ENCODE assay signal across 32 cellular contexts in the genomic region with DNA sequence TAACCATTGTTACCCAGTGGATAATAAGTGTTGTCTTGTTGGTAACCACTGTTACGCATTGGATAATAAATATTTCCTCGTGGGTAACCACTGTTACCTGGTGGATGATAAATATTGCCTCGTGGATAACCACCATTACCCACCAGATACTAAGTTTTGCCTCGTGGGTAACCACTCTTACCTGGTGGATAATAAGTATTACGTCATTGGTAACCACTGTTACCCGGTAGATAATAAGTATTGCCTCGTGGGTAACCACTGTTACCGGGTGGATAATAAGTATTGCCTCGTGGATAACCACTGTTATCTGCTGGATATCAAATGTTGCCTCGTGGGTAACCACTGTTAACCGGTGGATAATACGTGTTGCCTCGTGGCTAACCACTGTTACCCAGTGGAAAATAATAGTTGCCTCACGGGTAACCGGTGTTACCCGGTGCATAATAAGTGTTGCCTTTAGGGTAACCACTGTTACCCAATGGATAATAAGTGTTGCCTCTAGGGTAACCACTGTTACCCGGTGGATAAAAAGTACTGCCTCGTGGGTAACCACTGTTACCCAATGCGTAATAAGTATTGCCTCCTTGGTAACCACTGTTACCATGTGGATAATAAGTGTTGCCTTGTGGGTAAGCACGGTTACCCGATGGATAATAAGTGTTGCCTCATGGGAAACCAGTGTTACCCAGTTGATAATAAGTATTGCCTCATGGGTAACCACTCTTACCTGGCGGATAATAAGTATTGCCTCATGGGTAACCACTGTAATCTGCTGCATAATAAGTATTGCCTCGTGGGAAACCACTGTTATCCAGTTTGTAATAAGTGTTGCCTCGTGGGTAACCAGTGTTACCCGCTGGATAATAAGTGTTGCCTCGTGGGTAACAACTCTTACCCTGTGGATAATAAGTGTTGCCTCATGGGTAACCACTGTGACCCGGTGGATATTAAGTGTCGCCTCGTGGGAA. TPM values are rescaled to one million over a fixed set of nuclear protein-coding genes. Genes with fewer than 3 reads are reported as not detected.
"Had no signal": no experiment of that assay in that cellular context is flagged by ENCODE, and none has a peak within 500 bp of the region (broad histone marks: within the 10 kb centered on the region; RNA-seq: fewer than 3 reads in every experiment).

No MANE protein-coding gene starts in this region.

- DNase-seq: activated CD4-positive, alpha-beta memory T cell treated with anti-CD3 and anti-CD28 coated beads for 36 hours; activated CD4-positive, alpha-beta T cell treated with anti-CD3 and anti-CD28 coated beads, Interleukin-2, amount 50 U/mL, for 1 hour; activated CD8-positive, alpha-beta memory T cell treated with anti-CD3 and anti-CD28 coated beads, Interleukin-2, amount 50 U/mL, for 4 hours; activated gamma-delta T cell treated with Interleukin-2 at 50 U/mL for 16 hours; activated naive CD4-positive, alpha-beta T cell treated with anti-CD3 and anti-CD28 coated beads for 36 hours; activated T-cell treated with anti-CD3 and anti-CD28 coated beads for 4 hours; activated T-cell treated with anti-CD3 and anti-CD28 coated beads, Interleukin-2, amount 50 U/mL, for 4 hours; adrenal gland; body of pancreas; Karpas-422; MM.1S; MV-4-11; NCI-H1092; NCI-H1436 treated with DMSO at 0.1 percent for 48 hours; NCI-H1694 treated with DMSO at 0.1 percent for 48 hours; NCI-H2029; NCI-H345; NCI-H524 treated with DMSO at 0.1 percent for 48 hours; SHP77; SJCRH30; T1000 had no signal

- H3K27me3 ChIP-seq: adrenal gland, body of pancreas, breast epithelium, SJCRH30 had no signal

- H3K36me3 Mint-ChIP-seq: activated CD4-positive, alpha-beta memory T cell treated with anti-CD3 and anti-CD28 coated beads for 36 hours; activated naive CD4-positive, alpha-beta T cell treated with anti-CD3 and anti-CD28 coated beads, Interleukin-2, amount 50 U/mL, for 72 hours had no signal

- H3K9me3 ChIP-seq: adrenal gland, body of pancreas, breast epithelium, SJCRH30 had no signal

- H3K4me3 Mint-ChIP-seq: activated CD4-positive, alpha-beta memory T cell treated with anti-CD3 and anti-CD28 coated beads for 36 hours; activated naive CD4-positive, alpha-beta T cell treated with anti-CD3 and anti-CD28 coated beads for 36 hours; activated T-cell treated with anti-CD3 and anti-CD28 coated beads, Interleukin-2, amount 50 U/mL, for 4 hours; activated T-helper 1 cell treated with anti-CD3 and anti-CD28 coated beads, Interleukin-12 subunit alpha, Interleukin-12 subunit beta, Interleukin-2, Interleukin-4 antibody, amounts not matched to agents 30 ng/mL and 10 ng/mL and 1 ng/mL, durations not matched to agents 14 hours and 24 hours and 36 hours had no signal

- H3K9me3 Mint-ChIP-seq: activated naive CD4-positive, alpha-beta T cell treated with anti-CD3 and anti-CD28 coated beads for 36 hours; activated naive CD4-positive, alpha-beta T cell treated with anti-CD3 and anti-CD28 coated beads, Interleukin-2, amount 50 U/mL, for 72 hours; activated T-cell treated with anti-CD3 and anti-CD28 coated beads, Interleukin-2, amount 50 U/mL, for 4 hours had no signal

- H3K27ac Mint-ChIP-seq: activated CD4-positive, alpha-beta memory T cell treated with anti-CD3 and anti-CD28 coated beads for 36 hours; activated naive CD4-positive, alpha-beta T cell treated with anti-CD3 and anti-CD28 coated beads for 36 hours; activated naive CD4-positive, alpha-beta T cell treated with anti-CD3 and anti-CD28 coated beads, Interleukin-2, amount 50 U/mL, for 72 hours; activated T-helper 1 cell treated with anti-CD3 and anti-CD28 coated beads, Interleukin-12 subunit alpha, Interleukin-12 subunit beta, Interleukin-2, Interleukin-4 antibody, amounts not matched to agents 30 ng/mL and 10 ng/mL and 1 ng/mL, durations not matched to agents 14 hours and 24 hours and 36 hours had no signal

- H3K27ac ChIP-seq: adrenal gland, body of pancreas, breast epithelium, SJCRH30, SK-N-MC had no signal

- H3K27me3 Mint-ChIP-seq: activated CD4-positive, alpha-beta memory T cell treated with anti-CD3 and anti-CD28 coated beads for 36 hours had no signal

- H3K36me3 ChIP-seq: adrenal gland, breast epithelium, SJCRH30 had no signal

- H3K4me3 ChIP-seq: adrenal gland, body of pancreas, breast epithelium, SJCRH30, SK-N-MC had no signal

- FAIRE-seq: astrocyte had no signal

- H3K4me1 ChIP-seq: adrenal gland, body of pancreas, breast epithelium, SJCRH30 had no signal

- ATAC-seq: activated naive CD4-positive, alpha-beta T cell treated with anti-CD3 and anti-CD28 coated beads, Interleukin-2, amount 50 U/mL, for 72 hours; activated T-cell treated with anti-CD3 and anti-CD28 coated beads, Interleukin-2, amount 50 U/mL, for 4 hours; body of pancreas; Panc1 had no signal

RNA-seq across cellular contexts. Expression of a gene that starts 21.9 kb away (rescaled TPM):
- total RNA-seq: activated CD4-positive, alpha-beta memory T cell treated with anti-CD3 and anti-CD28 coated beads for 36 hours; activated naive CD4-positive, alpha-beta T cell treated with anti-CD3 and anti-CD28 coated beads for 36 hours; activated naive CD4-positive, alpha-beta T cell treated with anti-CD3 and anti-CD28 coated beads, Interleukin-2, amount 50 U/mL, for 72 hours; activated T-cell treated with anti-CD3 and anti-CD28 coated beads, Interleukin-2, amount 50 U/mL, for 4 hours; activated T-helper 1 cell treated with anti-CD3 and anti-CD28 coated beads, Interleukin-12 subunit alpha, Interleukin-12 subunit beta, Interleukin-2, Interleukin-4 antibody, amounts not matched to agents 30 ng/mL and 10 ng/mL and 1 ng/mL, durations not matched to agents 14 hours and 24 hours and 36 hours; adrenal gland; astrocyte; body of pancreas; cardiac septum; NCI-H460; RPMI7951; SJCRH30; T-helper 1 cell treated with Interleukin-12 subunit alpha and Interleukin-12 subunit beta and Interleukin-4 antibody, amounts not matched to agents 30 ng/mL and 1 ng/mL, for 36 hours; T-helper 2 cell treated with Interferon-gamma antibody and Interleukin-4, amounts not matched to agents 100 ng/mL and 5 ng/mL, for 36 hours had no signal
- polyA plus RNA-seq: adrenal gland had no signal

RNA-seq across cellular contexts. Expression of a gene that starts 57.8 kb away (rescaled TPM):
- total RNA-seq: activated CD4-positive, alpha-beta memory T cell treated with anti-CD3 and anti-CD28 coated beads for 36 hours; activated naive CD4-positive, alpha-beta T cell treated with anti-CD3 and anti-CD28 coated beads for 36 hours; activated naive CD4-positive, alpha-beta T cell treated with anti-CD3 and anti-CD28 coated beads, Interleukin-2, amount 50 U/mL, for 72 hours; activated T-cell treated with anti-CD3 and anti-CD28 coated beads, Interleukin-2, amount 50 U/mL, for 4 hours; activated T-helper 1 cell treated with anti-CD3 and anti-CD28 coated beads, Interleukin-12 subunit alpha, Interleukin-12 subunit beta, Interleukin-2, Interleukin-4 antibody, amounts not matched to agents 30 ng/mL and 10 ng/mL and 1 ng/mL, durations not matched to agents 14 hours and 24 hours and 36 hours; astrocyte; body of pancreas; NCI-H460; RPMI7951; SJCRH30; T-helper 1 cell treated with Interleukin-12 subunit alpha and Interleukin-12 subunit beta and Interleukin-4 antibody, amounts not matched to agents 30 ng/mL and 1 ng/mL, for 36 hours; T-helper 2 cell treated with Interferon-gamma antibody and Interleukin-4, amounts not matched to agents 100 ng/mL and 5 ng/mL, for 36 hours had no signal
- polyA plus RNA-seq: adrenal gland had no signal
